Comparison of ENCODE assay signal across 21 cellular contexts in genomic region chr11:38191101-38191500, GRCh38.
DNase-seq lines count a peak whose midpoint lies in the region; ATAC-seq, FAIRE-seq and TF ChIP-seq lines count a peak whose summit lies in the region.
"Had no signal": no experiment of that assay in that cellular context is flagged by ENCODE, and none has a peak within 500 bp of the region (broad histone marks: within the 10 kb centered on the region; RNA-seq: fewer than 3 reads in every experiment).

No MANE protein-coding gene starts in this region.

- no peak overlapping the region for H3K18ac ChIP-seq in H9 (ENCODE audit: insufficient read length, low read depth, low read length)

- FAIRE-seq in D721Med (lab: Jason Lieb, UNC) = no peak
- FAIRE-seq: HepG2, K562, RCC 7860 had no signal

- no peak overlapping the region for H4K5ac ChIP-seq in H9 (ENCODE audit: insufficient read length, low read depth, low read length)

- no peaks in the 10 kb centered on the region for H3K23me2 ChIP-seq in H9 (ENCODE audit: insufficient read length, low read depth, low read length, poor library complexity, severe bottlenecking)

- H3K4me1 ChIP-seq in H9 (ENCODE audit: insufficient read depth, low read length) = no peaks in the 10 kb centered on the region
- H3K4me1 ChIP-seq: BLaER1, HAP-1 had no signal

- no peak overlapping the region for H3K14ac ChIP-seq in H9 (ENCODE audit: insufficient read depth, low read length)

- H4K91ac ChIP-seq in H9 (ENCODE audit: insufficient read length, low read depth, low read length) = no peak overlapping the region

- no peaks in the 10 kb centered on the region for H3K4me1 Mint-ChIP-seq in H9

- no CpG with 5 or more reads among the region's 1 CpG for WGBS in H9 (ENCODE audit: extremely low coverage, insufficient read length, low lambda C conversion rate)

- no peak overlapping the region for H3K4me2 ChIP-seq in neural cell (ENCODE audit: low read length)
- no peak overlapping the region for H3K4me2 ChIP-seq in H9 (ENCODE audit: insufficient read depth, insufficient read length, low read length)
- H3K4me2 ChIP-seq: BLaER1 had no signal

- no peaks in the 10 kb centered on the region for H3K9me2 ChIP-seq in neural cell (ENCODE audit: insufficient read depth, low read length)

- no peak for ATAC-seq in GM21447 (IDR thresholded peaks at IDR 0.05; ENCODE audit: unreplicated experiment)
- ATAC-seq: CD8-positive, alpha-beta T cell; HepG2; K562 had no signal

- H3K27me3 Mint-ChIP-seq in H9 (ENCODE audit: low read depth) = no peaks in the 10 kb centered on the region

- H2BK5ac ChIP-seq in H9 (ENCODE audit: insufficient read length, low read length) = no peak overlapping the region

- H3K27ac Mint-ChIP-seq in H9 = no peak overlapping the region
- H3K27ac Mint-ChIP-seq: CD8-positive, alpha-beta T cell; T-helper 1 cell treated with Interleukin-12 subunit alpha and Interleukin-12 subunit beta and Interleukin-4 antibody, amounts not matched to agents 30 μg/mL and 1 μg/mL, for 36 hours had no signal

- H4K8ac ChIP-seq in H9 (replicated peaks; ENCODE audit: insufficient read length, low read depth, low read length) = no peak overlapping the region

- H3F3A ChIP-seq in neural cell (ENCODE audit: insufficient read depth, low read length, poor library complexity, severe bottlenecking) = no peaks in the 10 kb centered on the region

- no peak for TF ChIP-seq RAD21 in neural cell (conservative IDR thresholded peaks at IDR 0.05)

- no peak overlapping the region for H3K23ac ChIP-seq in H9 (ENCODE audit: insufficient read length, low read depth, low read length)

- H2AK5ac ChIP-seq in H9 (ENCODE audit: insufficient read length, low read length) = no peak overlapping the region

- no peak overlapping the region for H2BK120ac ChIP-seq in H9 (ENCODE audit: low read depth, low read length, poor library complexity, severe bottlenecking)

- no peak overlapping the region for H3T11ph ChIP-seq in H9 (ENCODE audit: low read length)

- no peaks in the 10 kb centered on the region for H3K36me3 ChIP-seq in neural cell (ENCODE audit: insufficient read depth, low read length)
- H3K36me3 ChIP-seq: BLaER1, HAP-1 had no signal

- no peak for TF ChIP-seq EP300 in neural cell (conservative IDR thresholded peaks at IDR 0.05; ENCODE audit: poor library complexity, severe bottlenecking)

- TF ChIP-seq CTCF in C4-2B (conservative IDR thresholded peaks at IDR 0.05) = 0 out of 2 replicates have a peak, but pooled peaks have one; percentile 6
- peak; percentile 31 for TF ChIP-seq CTCF in D721Med (IDR thresholded peaks at IDR 0.05; ENCODE audit: insufficient read depth, missing control alignments)
- peak; percentile 13 for TF ChIP-seq CTCF in neural cell (IDR thresholded peaks at IDR 0.05; ENCODE audit: poor library complexity, severe bottlenecking)
- no peak for TF ChIP-seq CTCF in H9 (conservative IDR thresholded peaks at IDR 0.05)
- TF ChIP-seq CTCF in foreskin fibroblast (IDR thresholded peaks at IDR 0.05; ENCODE audit: low read depth, low read length) = no peak

- H4K20me1 ChIP-seq in neural cell (ENCODE audit: insufficient read depth) (no peaks in the 10 kb centered on the region), H9 (ENCODE audit: control insufficient read depth, insufficient read depth, insufficient read length) (no peaks in the 10 kb centered on the region)
- H4K20me1 ChIP-seq: BLaER1 had no signal

- no peaks in the 10 kb centered on the region for H3K79me1 ChIP-seq in H9 (ENCODE audit: insufficient read depth, low read depth, low read length, poor library complexity, severe bottlenecking)

- DNase-seq in D721Med (ENCODE audit: insufficient read length, low spot score) (no peak), SW480 (ENCODE audit: low spot score) (peak; percentile 1), H9 (no peak), foreskin fibroblast (no peak)
- DNase-seq: ACHN; CD8-positive, alpha-beta T cell; EL; GF-D8; NCI-H1105; NCI-H146; NCI-H2029; NCI-H526 treated with DMSO at 0.1 percent for 48 hours had no signal

- H3K9ac ChIP-seq in neural cell (ENCODE audit: low read length) (no peak overlapping the region), H9 (ENCODE audit: extremely low read depth, insufficient read length, low read length) (no peak overlapping the region)
- H3K9ac ChIP-seq: BLaER1 had no signal

- H3K56ac ChIP-seq in H9 (ENCODE audit: insufficient read length, low read depth, low read length) = no peak overlapping the region

- no peak overlapping the region for H3K27ac ChIP-seq in C4-2B
- H3K27ac ChIP-seq in neural cell (ENCODE audit: low read length) = no peak overlapping the region
- H3K27ac ChIP-seq in H9 (ENCODE audit: insufficient read length, low read depth, low read length) = no peak overlapping the region
- H3K27ac ChIP-seq: BLaER1 had no signal

- H2AFZ ChIP-seq in neural cell (ENCODE audit: low read depth, low read length) (no peak overlapping the region), H9 (ENCODE audit: low read length) (no peak overlapping the region)

- no peak overlapping the region for H3K4me3 Mint-ChIP-seq in H9
- H3K4me3 Mint-ChIP-seq: CD8-positive, alpha-beta T cell; T-helper 1 cell treated with Interleukin-12 subunit alpha and Interleukin-12 subunit beta and Interleukin-4 antibody, amounts not matched to agents 30 μg/mL and 1 μg/mL, for 36 hours had no signal

- peaks cover 20 to 23% of the 10 kb centered on the region in 2 experiments for H3K9me3 Mint-ChIP-seq in H9

- H3K36me3 Mint-ChIP-seq in H9 (ENCODE audit: insufficient read depth in 1 of 3, low read depth in 3 of 3) = peaks cover 12 to 24% (median 16%) of the 10 kb centered on the region in 3 experiments; a peak in 6 of 7 replicates
- H3K36me3 Mint-ChIP-seq: CD8-positive, alpha-beta T cell had no signal

- H2BK15ac ChIP-seq in H9 (ENCODE audit: low read depth, low read length) = no peak overlapping the region

- no peak overlapping the region for H2BK12ac ChIP-seq in H9 (ENCODE audit: insufficient read length, low read depth, low read length)

- H3K4me3 ChIP-seq in neural cell (ENCODE audit: low read length) (no peak overlapping the region), foreskin fibroblast (ENCODE audit: low read depth in 1 of 2, low read length in 2 of 2) (no peak overlapping the region)
- H3K4me3 ChIP-seq: BLaER1, HAP-1, K562 had no signal

- no peak overlapping the region for H2BK20ac ChIP-seq in H9 (ENCODE audit: low read depth, low read length, poor library complexity, severe bottlenecking)

- no peak overlapping the region for H3K4ac ChIP-seq in H9 (ENCODE audit: low read depth, low read length)

- H3K27me3 ChIP-seq in neural cell (ENCODE audit: insufficient read depth, low read depth, low read length) = no peaks in the 10 kb centered on the region
- no peaks in the 10 kb centered on the region for H3K27me3 ChIP-seq in H9 (ENCODE audit: insufficient read depth, low read length)
- H3K27me3 ChIP-seq: BLaER1 had no signal

- H3K9me3 ChIP-seq in neural cell (ENCODE audit: low read length) = no peaks in the 10 kb centered on the region
- H3K9me3 ChIP-seq in H9 (ENCODE audit: control insufficient read depth, low read depth, low read length) = no peaks in the 10 kb centered on the region
- H3K9me3 ChIP-seq: BLaER1, HAP-1 had no signal

- H3K79me2 ChIP-seq in neural cell (replicated peaks; ENCODE audit: insufficient read depth, low read length) (no peaks in the 10 kb centered on the region), H9 (ENCODE audit: insufficient read depth, low read length) (no peaks in the 10 kb centered on the region)

TF ChIP-seq in neural cell, 6 proteins besides CTCF, POLR2A, EP300 and RAD21:
- TF ChIP-seq EZH2 (IDR thresholded peaks at IDR 0.05; ENCODE audit: borderline replicate concordance, insufficient read depth, low read length, poor library complexity, severe bottlenecking) (no peak), REST (IDR thresholded peaks at IDR 0.05; ENCODE audit: borderline replicate concordance) (no peak), MXI1 (conservative IDR thresholded peaks at IDR 0.05; ENCODE audit: poor library complexity, severe bottlenecking) (no peak), TAF1 (IDR thresholded peaks at IDR 0.05; ENCODE audit: low read depth) (no peak), POLR2AphosphoS5 (IDR thresholded peaks at IDR 0.05) (no peak), SMC3 (conservative IDR thresholded peaks at IDR 0.05; ENCODE audit: poor library complexity) (no peak)

Comparison
In these comparisons a context has a peak if more than half of its experiments do, and no peak if none do; other contexts are left out.
1. CTCF ChIP-seq: peak in C4-2B (single experiment), D721Med (single experiment) and neural cell (single experiment); none in H9 (single experiment) and foreskin fibroblast (single experiment).